Comparison of ENCODE assay signal across 14 cellular contexts in the genomic region with DNA sequence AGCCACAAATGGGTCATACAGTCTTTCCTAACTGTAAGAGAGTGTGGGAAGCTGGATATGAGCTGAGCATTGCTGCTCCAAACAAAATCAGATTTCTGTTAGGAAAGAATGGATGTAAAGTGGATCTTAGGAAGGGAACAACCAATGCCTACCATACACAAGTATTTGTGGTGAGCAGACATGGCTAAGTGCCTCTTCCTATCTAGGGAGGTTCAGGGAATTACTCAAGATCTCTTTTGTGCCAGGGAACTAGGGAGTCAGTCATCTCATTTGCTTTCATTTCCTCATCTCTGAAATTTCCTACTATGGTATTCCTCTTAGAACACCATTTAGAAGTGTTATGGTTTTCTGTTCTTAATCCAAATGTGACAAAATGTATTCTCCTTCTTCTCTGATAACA.
DNase-seq lines count a peak whose midpoint lies in the region; ATAC-seq, FAIRE-seq and TF ChIP-seq lines count a peak whose summit lies in the region.
"Had no signal": no experiment of that assay in that cellular context is flagged by ENCODE, and none has a peak within 500 bp of the region (broad histone marks: within the 10 kb centered on the region; RNA-seq: fewer than 3 reads in every experiment).

No MANE protein-coding gene starts in this region.

- TF ChIP-seq POLR2A in GM12891 (IDR thresholded peaks at IDR 0.05; ENCODE audit: low read depth, low read length), result no peak

- CTCF ChIA-PET in naive thymus-derived CD4-positive, alpha-beta T cell (lab: Charles Lee), result no interaction called here
- CTCF ChIA-PET in GM10248 (lab: Yijun Ruan, JAX), result interaction anchor here (1.0 kb wide), 1 partner anchor 10 kb away, joined by 3 read pairs; no protein-coding TSS in a partner anchor

- peak; percentile 26 for ATAC-seq in naive thymus-derived CD4-positive, alpha-beta T cell

- no peaks in the 10 kb centered on the region for H3K9me3 ChIP-seq in naive thymus-derived CD4-positive, alpha-beta T cell (ENCODE audit: control insufficient read depth in 2 of 3, low read length in 3 of 3)
- H3K9me3 ChIP-seq: SJSA1 had no signal

- H3K4me3 ChIP-seq in naive thymus-derived CD4-positive, alpha-beta T cell (ENCODE audit: low read length), result no peak overlapping the region
- H3K4me3 ChIP-seq: SJSA1 had no signal

- H3K4me1 ChIP-seq in naive thymus-derived CD4-positive, alpha-beta T cell (ENCODE audit: control insufficient read depth in 2 of 2, insufficient read depth in 2 of 2, low read length in 2 of 2), result no peaks in the 10 kb centered on the region
- H3K4me1 ChIP-seq: SJSA1 had no signal

- no peaks in the 10 kb centered on the region for H3K27me3 ChIP-seq in naive thymus-derived CD4-positive, alpha-beta T cell (ENCODE audit: control insufficient read depth in 2 of 2, insufficient read depth in 2 of 2, low read length in 2 of 2)
- H3K27me3 ChIP-seq: SJSA1 had no signal

- peak; percentile 50 for DNase-seq in GF-D8 (lab: John Stamatoyannopoulos, UW)
- peak; percentile 87 for DNase-seq in MV-4-11 (lab: John Stamatoyannopoulos, UW)
- no peak for DNase-seq in naive thymus-derived CD4-positive, alpha-beta T cell
- no peak for DNase-seq in activated CD4-positive, CD25-positive, alpha-beta regulatory T cell (lab: John Stamatoyannopoulos, UW)
- DNase-seq in GM12891 (ENCODE audit: insufficient read length, low spot score), result no peak
- DNase-seq in GM10248 (ENCODE audit: extremely low spot score), result no peak
- no peak for DNase-seq in RPMI8226
- DNase-seq: GDM1, HCEC 1CT, NCI-H1092 treated with DMSO at 0.1 percent for 48 hours, NCI-H510A treated with DMSO at 0.1 percent for 48 hours had no signal

- H3K36me3 Mint-ChIP-seq in dendritic cell treated with granulocyte-macrophage colony-stimulating factor and Interleukin-4, amounts not matched to agents 40 ng/mL and 50 ng/mL, for 4 days (ENCODE audit: low read depth), result no peaks in the 10 kb centered on the region
- H3K36me3 Mint-ChIP-seq in naive thymus-derived CD4-positive, alpha-beta T cell, result peaks cover 0 to 11% (median 5%) of the 10 kb centered on the region in 5 donors

- intact Hi-C loops in dendritic cell treated with granulocyte-macrophage colony-stimulating factor and Interleukin-4, amounts not matched to agents 40 ng/mL and 50 ng/mL, for 4 days (cut with micrococcal nuclease), result no loop called here
- intact Hi-C loops in naive thymus-derived CD4-positive, alpha-beta T cell (cut with micrococcal nuclease), result no loop called here

- H3K4me3 Mint-ChIP-seq in dendritic cell treated with granulocyte-macrophage colony-stimulating factor and Interleukin-4, amounts not matched to agents 40 ng/mL and 50 ng/mL, for 4 days, result no peak overlapping the region
- H3K4me3 Mint-ChIP-seq in naive thymus-derived CD4-positive, alpha-beta T cell, result no peak overlapping the region

- H3K27me3 Mint-ChIP-seq in dendritic cell treated with granulocyte-macrophage colony-stimulating factor and Interleukin-4, amounts not matched to agents 40 ng/mL and 50 ng/mL, for 4 days, result no peaks in the 10 kb centered on the region
- H3K27me3 Mint-ChIP-seq in naive thymus-derived CD4-positive, alpha-beta T cell, result no peaks in the 10 kb centered on the region

- no peak for FAIRE-seq in GM12891 (lab: Jason Lieb, UNC)
- FAIRE-seq: GM19239 had no signal

- no peak overlapping the region for H3K27ac ChIP-seq in naive thymus-derived CD4-positive, alpha-beta T cell (ENCODE audit: low read depth, low read length)
- H3K27ac ChIP-seq: SJSA1 had no signal

- POLR2A ChIA-PET in naive thymus-derived CD4-positive, alpha-beta T cell (lab: Charles Lee), result no interaction called here
- POLR2A ChIA-PET in GM10248 (lab: Yijun Ruan, JAX), result no interaction called here

- peaks cover 47% of the 10 kb centered on the region for H3K9me3 Mint-ChIP-seq in dendritic cell treated with granulocyte-macrophage colony-stimulating factor and Interleukin-4, amounts not matched to agents 40 ng/mL and 50 ng/mL, for 4 days
- peaks cover 0 to 14% (median 3%) of the 10 kb centered on the region in 11 donors for H3K9me3 Mint-ChIP-seq in naive thymus-derived CD4-positive, alpha-beta T cell

- peaks cover 40% of the 10 kb centered on the region for H3K4me1 Mint-ChIP-seq in dendritic cell treated with granulocyte-macrophage colony-stimulating factor and Interleukin-4, amounts not matched to agents 40 ng/mL and 50 ng/mL, for 4 days (ENCODE audit: low read depth)
- no peaks in the 10 kb centered on the region for H3K4me1 Mint-ChIP-seq in naive thymus-derived CD4-positive, alpha-beta T cell

- peak overlapping the region; percentile 51 for H3K27ac Mint-ChIP-seq in dendritic cell treated with granulocyte-macrophage colony-stimulating factor and Interleukin-4, amounts not matched to agents 40 ng/mL and 50 ng/mL, for 4 days
- no peak overlapping the region for H3K27ac Mint-ChIP-seq in naive thymus-derived CD4-positive, alpha-beta T cell

- no peak for TF ChIP-seq CTCF in GM10248 (IDR thresholded peaks at IDR 0.05; ENCODE audit: control extremely low read depth, extremely low read depth, low read depth, missing control alignments)

- no peaks in the 10 kb centered on the region for H3K36me3 ChIP-seq in naive thymus-derived CD4-positive, alpha-beta T cell (ENCODE audit: control insufficient read depth in 2 of 3, insufficient read depth in 3 of 3, low read length in 3 of 3)
- H3K36me3 ChIP-seq: SJSA1 had no signal

TF ChIP-seq in GM12891, 5 proteins besides CTCF, POLR2A, EP300 and RAD21:
- TF ChIP-seq PAX5 (IDR thresholded peaks at IDR 0.05; ENCODE audit: insufficient read depth, low read length, severe bottlenecking) (no peak), SPI1 (IDR thresholded peaks at IDR 0.05; ENCODE audit: low read depth, low read length) (no peak), POLR2AphosphoS5 (IDR thresholded peaks at IDR 0.05; ENCODE audit: low read depth, low read length) (no peak), POU2F2 (IDR thresholded peaks at IDR 0.05; ENCODE audit: low read depth, low read length) (no peak), TAF1 (IDR thresholded peaks at IDR 0.05; ENCODE audit: low read depth, low read length) (no peak)

Comparison
In these comparisons a context has a peak if more than half of its experiments do, and no peak if none do; other contexts are left out.
1. DNase-seq: peak in GF-D8 (single experiment) and MV-4-11 (single experiment); none in naive thymus-derived CD4-positive, alpha-beta T cell (0 of 9), activated CD4-positive, CD25-positive, alpha-beta regulatory T cell (0 of 4), GM12891 (single experiment), GM10248 (single experiment) and RPMI8226 (single experiment).